Comparison of ENCODE assay signal across 8 cellular contexts in the genomic region with DNA sequence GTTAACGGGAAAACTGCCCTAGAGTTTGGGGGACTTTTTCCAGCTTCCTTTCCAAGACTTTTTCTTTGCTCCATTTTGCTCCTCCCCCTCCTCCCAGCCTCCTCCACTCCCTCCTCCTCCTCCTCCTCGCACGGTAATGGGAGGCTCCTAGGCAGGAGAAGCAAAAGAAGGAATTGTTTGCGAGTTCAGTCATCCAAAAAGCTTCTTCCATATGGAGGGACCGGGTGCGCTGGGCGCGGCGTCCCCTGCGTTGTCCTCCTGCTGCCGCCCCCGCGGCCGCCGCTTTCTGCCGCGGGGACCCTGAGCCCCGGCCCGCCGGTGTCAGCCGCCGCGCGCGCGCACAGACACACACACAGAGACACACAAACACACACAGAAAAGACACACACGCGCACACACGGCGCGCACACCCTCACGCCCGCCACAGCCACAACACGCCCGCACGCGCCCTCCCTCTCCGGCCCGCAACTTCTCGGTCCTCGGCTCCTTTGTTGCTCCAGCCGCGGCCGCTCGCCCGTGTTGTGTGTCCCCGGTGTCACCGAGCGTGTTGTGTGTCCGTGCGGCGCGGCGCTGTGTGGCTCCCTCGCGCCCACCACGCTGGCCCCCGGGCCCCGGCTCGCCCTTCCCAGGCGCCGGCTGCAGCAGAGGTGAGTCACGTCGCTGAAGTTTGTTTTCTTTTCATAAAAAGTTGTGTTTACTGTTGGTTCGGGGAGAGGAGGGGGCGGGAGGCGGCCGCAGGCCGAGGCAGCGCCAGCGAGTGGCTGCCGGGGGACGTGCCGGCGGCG. TPM values are rescaled to one million over a fixed set of nuclear protein-coding genes. Genes with fewer than 3 reads are reported as not detected.
DNase-seq lines count a peak whose midpoint lies in the region; ATAC-seq and TF ChIP-seq lines count a peak whose summit lies in the region.

A gene with protein sequence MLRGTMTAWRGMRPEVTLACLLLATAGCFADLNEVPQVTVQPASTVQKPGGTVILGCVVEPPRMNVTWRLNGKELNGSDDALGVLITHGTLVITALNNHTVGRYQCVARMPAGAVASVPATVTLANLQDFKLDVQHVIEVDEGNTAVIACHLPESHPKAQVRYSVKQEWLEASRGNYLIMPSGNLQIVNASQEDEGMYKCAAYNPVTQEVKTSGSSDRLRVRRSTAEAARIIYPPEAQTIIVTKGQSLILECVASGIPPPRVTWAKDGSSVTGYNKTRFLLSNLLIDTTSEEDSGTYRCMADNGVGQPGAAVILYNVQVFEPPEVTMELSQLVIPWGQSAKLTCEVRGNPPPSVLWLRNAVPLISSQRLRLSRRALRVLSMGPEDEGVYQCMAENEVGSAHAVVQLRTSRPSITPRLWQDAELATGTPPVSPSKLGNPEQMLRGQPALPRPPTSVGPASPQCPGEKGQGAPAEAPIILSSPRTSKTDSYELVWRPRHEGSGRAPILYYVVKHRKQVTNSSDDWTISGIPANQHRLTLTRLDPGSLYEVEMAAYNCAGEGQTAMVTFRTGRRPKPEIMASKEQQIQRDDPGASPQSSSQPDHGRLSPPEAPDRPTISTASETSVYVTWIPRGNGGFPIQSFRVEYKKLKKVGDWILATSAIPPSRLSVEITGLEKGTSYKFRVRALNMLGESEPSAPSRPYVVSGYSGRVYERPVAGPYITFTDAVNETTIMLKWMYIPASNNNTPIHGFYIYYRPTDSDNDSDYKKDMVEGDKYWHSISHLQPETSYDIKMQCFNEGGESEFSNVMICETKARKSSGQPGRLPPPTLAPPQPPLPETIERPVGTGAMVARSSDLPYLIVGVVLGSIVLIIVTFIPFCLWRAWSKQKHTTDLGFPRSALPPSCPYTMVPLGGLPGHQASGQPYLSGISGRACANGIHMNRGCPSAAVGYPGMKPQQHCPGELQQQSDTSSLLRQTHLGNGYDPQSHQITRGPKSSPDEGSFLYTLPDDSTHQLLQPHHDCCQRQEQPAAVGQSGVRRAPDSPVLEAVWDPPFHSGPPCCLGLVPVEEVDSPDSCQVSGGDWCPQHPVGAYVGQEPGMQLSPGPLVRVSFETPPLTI (plus strand): TSS at position 188 of the 785 bp plus-strand sequence. CDS start 38,246 bp downstream, outside the sequence.

- peaks cover 0 to 5% of the 10 kb centered on the region in 2 donors for H3K4me1 ChIP-seq in lung (ENCODE audit: control insufficient read depth in 2 of 2, insufficient read depth in 2 of 2, low read length in 2 of 2)

- no peaks in the 10 kb centered on the region for H3K36me3 ChIP-seq in lung (ENCODE audit: control insufficient read depth in 2 of 2, insufficient read depth in 2 of 2, low read length in 2 of 2)

- H3K9me3 ChIP-seq in lung (ENCODE audit: control insufficient read depth in 2 of 2, insufficient read depth in 1 of 2, low read length in 1 of 2): no peaks in the 10 kb centered on the region

- POLR2A ChIA-PET in RWPE1 (lab: Yijun Ruan, JAX; ENCODE audit: low non-redundant PET): no interaction called here

- 1% methylated on average over 72 to 76 of the region's 76 CpGs for WGBS in lung, 2 donors

- H3K4me3 ChIP-seq in lung: peak within 1 kb of the TSS; percentile 40

- TF ChIP-seq CTCF in 22Rv1 (IDR thresholded peaks at IDR 0.05) (peak; percentile 46), GM10266 (IDR thresholded peaks at IDR 0.05; ENCODE audit: control insufficient read depth, insufficient read depth, low read depth, missing control alignments) (no peak), RWPE1 (conservative IDR thresholded peaks at IDR 0.05; ENCODE audit: low read depth) (no peak), lung (IDR thresholded peaks at IDR 0.05; ENCODE audit: control extremely low read depth, extremely low read depth) (no peak)

- H3K9me3 Mint-ChIP-seq in effector memory CD8-positive, alpha-beta T cell: no peaks in the 10 kb centered on the region

- H3K4me3 Mint-ChIP-seq in effector memory CD8-positive, alpha-beta T cell: peak within 1 kb of the TSS; percentile 50 to 65

- no peaks in the 10 kb centered on the region for H3K27me3 ChIP-seq in lung (ENCODE audit: control insufficient read depth, insufficient read depth)

- DNase-seq in GM10266 (ENCODE audit: extremely low spot score) (peak; percentile 65), RWPE1 (ENCODE audit: low spot score) (peak; percentile 31), lung (ENCODE audit: low spot score) (no peak)
- no peak for DNase-seq in effector memory CD8-positive, alpha-beta T cell
- DNase-seq in stimulated activated CD4-positive, alpha-beta T cell treated with anti-CD3 and anti-CD28 coated beads, Interleukin-2, amount 100 ng/mL, for 48 hours: no peak

- H3K27ac ChIP-seq in 22Rv1: no peak within 1 kb of the TSS
- H3K27ac ChIP-seq in RWPE1: no peak within 1 kb of the TSS
- peak within 1 kb of the TSS; percentile 17 to 66 for H3K27ac ChIP-seq in lung (ENCODE audit: low read depth in 1 of 2, low read length in 1 of 2)
- peak within 1 kb of the TSS; percentile 41 for H3K27ac ChIP-seq in temporal lobe (ENCODE audit: low read depth, low read length)

- CTCF ChIA-PET in RWPE1 (lab: Yijun Ruan, JAX): interaction anchor here (0.6 to 1.1 kb wide), 2 partner anchors 15 to 79 kb away, joined by 3 to 4 read pairs; no protein-coding TSS in a partner anchor

- no peak within 1 kb of the TSS for H3K27ac Mint-ChIP-seq in effector memory CD8-positive, alpha-beta T cell

- peaks cover 8 to 10% of the 10 kb centered on the region in 2 donors for H3K4me1 Mint-ChIP-seq in effector memory CD8-positive, alpha-beta T cell (ENCODE audit: low read depth in 2 of 2)

- H3K27me3 Mint-ChIP-seq in effector memory CD8-positive, alpha-beta T cell: peaks cover 80% of the 10 kb centered on the region in 2 donors

- no peak for ATAC-seq in effector memory CD8-positive, alpha-beta T cell (replicated peaks)
- ATAC-seq in lung (ENCODE audit: insufficient read depth, low FRiP score) (peak; percentile 9), HG02870 (IDR thresholded peaks at IDR 0.05; ENCODE audit: unreplicated experiment) (no peak)

- H3K36me3 Mint-ChIP-seq in effector memory CD8-positive, alpha-beta T cell (ENCODE audit: insufficient read depth): no peaks in the 10 kb centered on the region

RNA-seq across cellular contexts. Expression of the gene that starts here (rescaled TPM):
- total RNA-seq in lung: 10 to 100 TPM in 1 of 2 donors, 1 to 10 TPM in 1; 9.6 to 21.9 TPM
- 1 to 10 TPM; 2.9 to 3.2 TPM for polyA plus RNA-seq in lung
- total RNA-seq in temporal lobe: 8.1 TPM

Comparison
In these comparisons a context has a peak if more than half of its experiments do, and no peak if none do; other contexts are left out.
1. H3K27ac ChIP-seq: peak in lung (2 of 2) and temporal lobe (single experiment); none in 22Rv1 (single experiment) and RWPE1 (single experiment).
2. DNase-seq: peak in GM10266 (single experiment) and RWPE1 (single experiment); none in effector memory CD8-positive, alpha-beta T cell (0 of 3), lung (single experiment) and stimulated activated CD4-positive, alpha-beta T cell treated with anti-CD3 and anti-CD28 coated beads, Interleukin-2, amount 100 ng/mL, for 48 hours (0 of 2).